ENCODE assay signal across 6 cellular contexts in the genomic region with DNA sequence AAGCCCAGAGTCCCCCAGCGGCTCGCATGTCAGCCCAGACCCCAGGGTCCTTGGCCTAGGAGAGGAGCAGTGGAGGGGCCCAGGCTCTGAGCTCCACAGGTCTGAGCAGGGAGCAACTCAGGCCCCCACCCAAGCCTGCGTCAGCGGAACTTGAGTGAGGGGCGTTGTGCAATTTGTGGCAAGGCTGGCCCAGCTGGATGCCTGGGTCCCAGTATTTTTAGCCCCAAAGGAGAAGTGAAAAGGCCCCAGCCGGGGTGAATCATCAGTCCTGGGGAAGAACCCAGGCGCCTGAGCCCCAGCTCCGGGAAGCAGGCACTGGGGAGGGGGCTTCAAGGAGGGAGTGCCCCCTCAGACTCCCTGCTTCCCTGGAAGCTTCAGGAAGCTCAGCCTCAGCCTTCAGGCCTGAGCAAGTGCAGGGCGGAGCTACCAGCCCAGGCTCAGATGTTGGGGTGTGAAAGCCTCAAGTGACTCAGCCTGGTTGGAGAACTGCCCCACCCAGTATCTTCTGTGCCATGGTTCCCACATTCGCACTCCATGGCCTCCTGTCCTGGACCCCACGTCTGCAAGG. TPM values are rescaled to one million over a fixed set of nuclear protein-coding genes. Genes with fewer than 3 reads are reported as not detected.
A peak's percentile ranks its signal among the peaks of the same experiment; 100 is the strongest.
DNase-seq lines count a peak whose midpoint lies in the region; ATAC-seq and TF ChIP-seq lines count a peak whose summit lies in the region.

No MANE protein-coding gene starts in this region.

- H3K27me3 ChIP-seq in IMR-90 (ENCODE audit: control insufficient read depth, insufficient read depth, low read length), result no peaks in the 10 kb centered on the region
- H3K27me3 ChIP-seq in liver (ENCODE audit: control insufficient read depth in 4 of 4, insufficient read depth in 4 of 4, low read length in 3 of 4), result no peaks in the 10 kb centered on the region

- H2BK20ac ChIP-seq in IMR-90 (ENCODE audit: low read depth, low read length), result peak overlapping the region; percentile 70

- H3K4me3 ChIP-seq in IMR-90 (ENCODE audit: insufficient read depth, low read depth, low read length) (no peak overlapping the region), liver (ENCODE audit: low read depth in 1 of 3, low read length in 3 of 3) (peak overlapping the region in 1 of 3 donors; percentile 8)

- no peak overlapping the region for H3K18ac ChIP-seq in IMR-90 (ENCODE audit: low read depth, low read length)

- no peak overlapping the region for H3K4me2 ChIP-seq in IMR-90 (ENCODE audit: low read depth, low read length)

- peak overlapping the region; percentile 84 for H2BK120ac ChIP-seq in IMR-90 (ENCODE audit: low read depth, low read length)

- peaks cover 17% of the 10 kb centered on the region for H3K36me3 ChIP-seq in IMR-90 (ENCODE audit: control insufficient read depth, insufficient read depth, low read length)
- peaks cover 0 to 10% (median 7%) of the 10 kb centered on the region in 4 donors for H3K36me3 ChIP-seq in liver (ENCODE audit: control insufficient read depth in 4 of 4, insufficient read depth in 3 of 4, low read depth in 1 of 4, low read length in 3 of 4)

- peak overlapping the region; percentile 85 for H4K91ac ChIP-seq in IMR-90 (ENCODE audit: insufficient read depth, low read depth, low read length)

- intact Hi-C loops in IMR-90 (cut with micrococcal nuclease), result no loop called here

- H2AK9ac ChIP-seq in IMR-90 (replicated peaks; ENCODE audit: low read depth, low read length, poor library complexity), result peak overlapping the region; percentile 84

- peak overlapping the region; percentile 78 for H2AFZ ChIP-seq in IMR-90 (replicated peaks; ENCODE audit: low read length, poor library complexity)

- H3K27ac ChIP-seq in IMR-90 (ENCODE audit: insufficient read depth, low read length) (peak overlapping the region; percentile 44), liver (ENCODE audit: low read depth in 1 of 2, low read length in 2 of 2) (peak overlapping the region; percentile 98)

- TF ChIP-seq RAD21 in IMR-90 (IDR thresholded peaks at IDR 0.05; ENCODE audit: low read length) (no peak), liver (IDR thresholded peaks at IDR 0.05) (no peak)

- dilution Hi-C loops in IMR-90 (cut with HindIII; ENCODE audit: low sequenced_read_pairs, unreplicated experiment), result no loop called here

- H2AK5ac ChIP-seq in IMR-90 (ENCODE audit: low read depth, low read length), result peak overlapping the region; percentile 96

- H3K14ac ChIP-seq in IMR-90 (replicated peaks; ENCODE audit: low read depth, low read length), result peak overlapping the region; percentile 89; the same call in 1 of the 2 replicates

- H4K5ac ChIP-seq in IMR-90 (ENCODE audit: low read depth, low read length), result no peak overlapping the region

- CTCF ChIA-PET in IMR-90 (lab: Yijun Ruan, JAX), result interaction anchor here (0.8 to 2.1 kb wide), 8 partner anchors 10 to 47 kb away, joined by 3 to 28 read pairs (median 3); a partner anchor contains a TSS

- no peak overlapping the region for H3K56ac ChIP-seq in IMR-90 (ENCODE audit: extremely low read depth, insufficient read depth, low read length)

- H3K79me1 ChIP-seq in IMR-90 (ENCODE audit: low read depth in 1 of 2, low read length in 2 of 2), result peaks cover 7 to 51% of the 10 kb centered on the region in 2 experiments; a peak in 3 of 4 replicates

- no peak overlapping the region for H3K9ac ChIP-seq in IMR-90 (ENCODE audit: low read depth, low read length)
- H3K9ac ChIP-seq in liver (ENCODE audit: low read depth in 1 of 2, low read length in 2 of 2), result peak overlapping the region; percentile 72 to 83

- H2BK15ac ChIP-seq in IMR-90 (ENCODE audit: low read depth, low read length), result peak overlapping the region; percentile 92; the same call in 2 of the 3 replicates

- 79% methylated on average over 5 of the region's 11 CpGs; no CpG with 5 or more reads in 1 of the 2 experiments for WGBS in IMR-90 (ENCODE audit: extremely low coverage in 2 of 2, insufficient read length in 1 of 2), 2 experiments
- 72% methylated on average over 11 of the region's 11 CpGs for WGBS in liver

- POLR2A ChIA-PET in IMR-90 (lab: Charles Lee; ENCODE audit: unreplicated experiment), result interaction anchor here (1.2 to 1.9 kb wide), 2 partner anchors 8 to 13 kb away, joined by 3 to 5 read pairs; a partner anchor contains a TSS

- peaks cover 17% of the 10 kb centered on the region for H4K20me1 ChIP-seq in IMR-90 (ENCODE audit: insufficient read depth, low read length)

- peak overlapping the region; percentile 95 for H3K4ac ChIP-seq in IMR-90 (ENCODE audit: low read depth, low read length)

- ATAC-seq in IMR-90 (ENCODE audit: low read depth), result peak; percentile 13
- ATAC-seq in GM19455 (IDR thresholded peaks at IDR 0.05; ENCODE audit: unreplicated experiment), result no peak

- H4K8ac ChIP-seq in IMR-90 (ENCODE audit: low read depth in 2 of 2, low read length in 2 of 2), result peak overlapping the region in 1 of 2 experiments; percentile 85; a peak in 2 of 4 replicates

- in situ Hi-C loops in IMR-90 (cut with MboI; ENCODE audit: low sequenced_read_pairs), result no loop called here

- peaks cover 24% of the 10 kb centered on the region for H3K4me1 ChIP-seq in IMR-90 (ENCODE audit: control insufficient read depth, insufficient read depth, low read length)
- H3K4me1 ChIP-seq in liver (ENCODE audit: control insufficient read depth in 4 of 4, insufficient read depth in 4 of 4, low read length in 3 of 4), result peaks cover 18 to 47% (median 32%) of the 10 kb centered on the region in 4 donors

- TF ChIP-seq POLR2A in IMR-90 (IDR thresholded peaks at IDR 0.05; ENCODE audit: low read depth, low read length), result no peak

- no TSS peak for BruUV-seq in IMR-90 (replicated peaks; lab: Mats Ljungman, UMichigan)

- H3K23ac ChIP-seq in IMR-90 (ENCODE audit: low read depth, low read length), result peak overlapping the region; percentile 20; the same call in 1 of the 2 replicates

- H3K9me3 ChIP-seq in IMR-90 (ENCODE audit: control insufficient read depth, insufficient read depth, low read length), result no peaks in the 10 kb centered on the region
- H3K9me3 ChIP-seq in liver (ENCODE audit: control insufficient read depth in 4 of 4, low read length in 3 of 4), result no peaks in the 10 kb centered on the region

- DNase-seq in IMR-90 (peak; percentile 84), superior temporal gyrus (ENCODE audit: extremely low spot score) (no peak), cortex of kidney (lab: John Stamatoyannopoulos, UW) (no peak)
- DNase-seq in activated effector memory CD4-positive, alpha-beta T cell treated with Interleukin-2 at 50 U/mL for 16 hours, result peak; percentile 53

- H3K9me1 ChIP-seq in IMR-90 (ENCODE audit: insufficient read depth, low read length), result peaks cover 11% of the 10 kb centered on the region

- peak overlapping the region; percentile 84 for H2BK5ac ChIP-seq in IMR-90 (ENCODE audit: low read depth, low read length, poor library complexity, severe bottlenecking)

- no peak for TF ChIP-seq CTCF in IMR-90 (conservative IDR thresholded peaks at IDR 0.05; ENCODE audit: low read depth, low read length)
- no peak for TF ChIP-seq CTCF in liver (IDR thresholded peaks at IDR 0.05; ENCODE audit: low read depth, low read length, missing input control)

TF ChIP-seq in IMR-90, 13 proteins besides CTCF, POLR2A, EP300 and RAD21 (continues in another document):
- no peak for TF ChIP-seq CHD1 (IDR thresholded peaks at IDR 0.05; ENCODE audit: low read depth, low read length)
- TF ChIP-seq SMC3 (IDR thresholded peaks at IDR 0.05; ENCODE audit: low read depth, low read length), result no peak

TF ChIP-seq in liver, 16 proteins besides CTCF, POLR2A, EP300 and RAD21:
- TF ChIP-seq YY1 (IDR thresholded peaks at IDR 0.05) (no peak), JUND (IDR thresholded peaks at IDR 0.05) (peak in 1 of 2 donors; percentile 6), RXRA (IDR thresholded peaks at IDR 0.05) (no peak), SP1 (IDR thresholded peaks at IDR 0.05) (no peak), NR2F2 (IDR thresholded peaks at IDR 0.05) (no peak)

RNA-seq across cellular contexts. Expression of a gene that starts 7.2 kb away (rescaled TPM):
- total RNA-seq in IMR-90 (2012; rRNA removed) (15.6 and 17.6 TPM in 2 replicates), liver (10 to 100 TPM; 11.0 to 13.8 TPM)
- polyA plus RNA-seq in IMR-90 (2012; rRNA removed) (26.9 and 28.8 TPM in 2 replicates), liver (10 to 100 TPM; 21.0 to 24.2 TPM)
- 19.6 and 29.3 TPM in 2 replicates for polyA plus RNA-seq in IMR-90 (2012; cell fraction: cytosol; rRNA removed)
- polyA plus RNA-seq in IMR-90 (2012; cell fraction: nucleus; rRNA removed; ENCODE audit: low replicate concordance), result 18.4 and 19.1 TPM in 2 replicates

RNA-seq across cellular contexts. Expression of a gene that starts 7.5 kb away (rescaled TPM):
- 45.7 and 57.8 TPM in 2 replicates for total RNA-seq in IMR-90 (2012; rRNA removed)
- 54.3 and 61.6 TPM in 2 replicates for polyA plus RNA-seq in IMR-90 (2012; rRNA removed)
- polyA plus RNA-seq in IMR-90 (2012; cell fraction: cytosol; rRNA removed), result 35.9 and 45.6 TPM in 2 replicates
- 63.6 and 92.7 TPM in 2 replicates for polyA plus RNA-seq in IMR-90 (2012; cell fraction: nucleus; rRNA removed; ENCODE audit: low replicate concordance)
- 10 to 100 TPM; 13.7 to 16.7 TPM for total RNA-seq in liver
- 10 to 100 TPM; 21.2 to 29.4 TPM for polyA plus RNA-seq in liver

RNA-seq across cellular contexts. Expression of a gene that starts 8.3 kb away (rescaled TPM):
- total RNA-seq in IMR-90 (2012; rRNA removed) (1.4 and 3.1 TPM in 2 replicates), liver (1 to 10 TPM; 3.6 to 9.0 TPM)
- polyA plus RNA-seq in IMR-90 (2012; rRNA removed) (45.0 and 50.5 TPM in 2 replicates), liver (10 to 100 TPM; 62.0 to 91.9 TPM)
- polyA plus RNA-seq in IMR-90 (2012; cell fraction: cytosol; rRNA removed), result 84.7 and 235 TPM in 2 replicates
- 360 and 687 TPM in 2 replicates for polyA plus RNA-seq in IMR-90 (2012; cell fraction: nucleus; rRNA removed; ENCODE audit: low replicate concordance)

RNA-seq across cellular contexts. Expression of a gene that starts 14.1 kb away (rescaled TPM):
- total RNA-seq in IMR-90 (2012; rRNA removed), result 6.5 and 7.8 TPM in 2 replicates
- 28.3 and 33.2 TPM in 2 replicates for polyA plus RNA-seq in IMR-90 (2012; rRNA removed)
- 7.8 and 13.9 TPM in 2 replicates for polyA plus RNA-seq in IMR-90 (2012; cell fraction: cytosol; rRNA removed)
- 174 and 236 TPM in 2 replicates for polyA plus RNA-seq in IMR-90 (2012; cell fraction: nucleus; rRNA removed; ENCODE audit: low replicate concordance)
- 1 to 10 TPM; 3.7 to 4.5 TPM for total RNA-seq in liver
- 1 to 10 TPM; 2.1 to 2.2 TPM for polyA plus RNA-seq in liver

RNA-seq across cellular contexts. Expression of a gene that starts 37.4 kb away (rescaled TPM):
- total RNA-seq in IMR-90 (2012; rRNA removed) (320 and 410 TPM in 2 replicates), liver (100 to 1,000 TPM; 109 to 111 TPM)
- polyA plus RNA-seq in IMR-90 (2012; rRNA removed) (3,500 and 3,524 TPM in 2 replicates), liver (1,000 to 10,000 TPM in 1 of 2 donors, 100 to 1,000 TPM in 1; 324 to 1,094 TPM)
- polyA plus RNA-seq in IMR-90 (2012; cell fraction: cytosol; rRNA removed), result 4,203 and 4,770 TPM in 2 replicates
- polyA plus RNA-seq in IMR-90 (2012; cell fraction: nucleus; rRNA removed; ENCODE audit: low replicate concordance), result 1,551 and 1,592 TPM in 2 replicates

Comparison
In these comparisons a context has a peak if more than half of its experiments do, and no peak if none do; other contexts are left out.
1. DNase-seq: peak in IMR-90 (single experiment) and activated effector memory CD4-positive, alpha-beta T cell treated with Interleukin-2 at 50 U/mL for 16 hours (single experiment); none in superior temporal gyrus (single experiment) and cortex of kidney (single experiment).